1 cellular context compared by ENCODE assay signal in the genomic region with DNA sequence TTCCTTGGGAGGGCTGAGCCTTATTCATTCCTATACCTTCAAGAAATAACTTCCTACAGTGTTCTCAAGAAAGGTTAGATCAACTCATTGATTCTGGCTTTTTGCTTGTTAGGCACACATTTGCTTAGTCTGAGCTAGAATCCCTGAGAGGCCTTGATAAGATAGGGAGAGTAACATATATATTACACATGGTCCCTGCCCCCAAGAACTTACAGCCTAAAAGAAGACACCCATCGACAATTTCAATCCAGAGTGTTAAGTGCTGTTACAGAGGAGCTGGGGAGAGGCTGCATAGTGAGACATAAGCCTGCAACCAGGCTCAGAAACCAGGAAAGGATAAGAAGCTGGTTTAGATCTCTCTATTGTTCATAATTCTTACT.
TF ChIP-seq lines count a peak whose summit lies in the region.

No MANE protein-coding gene starts in this region.

TF ChIP-seq in WTC11, 78 proteins besides CTCF, POLR2A, EP300 and RAD21:
- TF ChIP-seq, protein P1, sequence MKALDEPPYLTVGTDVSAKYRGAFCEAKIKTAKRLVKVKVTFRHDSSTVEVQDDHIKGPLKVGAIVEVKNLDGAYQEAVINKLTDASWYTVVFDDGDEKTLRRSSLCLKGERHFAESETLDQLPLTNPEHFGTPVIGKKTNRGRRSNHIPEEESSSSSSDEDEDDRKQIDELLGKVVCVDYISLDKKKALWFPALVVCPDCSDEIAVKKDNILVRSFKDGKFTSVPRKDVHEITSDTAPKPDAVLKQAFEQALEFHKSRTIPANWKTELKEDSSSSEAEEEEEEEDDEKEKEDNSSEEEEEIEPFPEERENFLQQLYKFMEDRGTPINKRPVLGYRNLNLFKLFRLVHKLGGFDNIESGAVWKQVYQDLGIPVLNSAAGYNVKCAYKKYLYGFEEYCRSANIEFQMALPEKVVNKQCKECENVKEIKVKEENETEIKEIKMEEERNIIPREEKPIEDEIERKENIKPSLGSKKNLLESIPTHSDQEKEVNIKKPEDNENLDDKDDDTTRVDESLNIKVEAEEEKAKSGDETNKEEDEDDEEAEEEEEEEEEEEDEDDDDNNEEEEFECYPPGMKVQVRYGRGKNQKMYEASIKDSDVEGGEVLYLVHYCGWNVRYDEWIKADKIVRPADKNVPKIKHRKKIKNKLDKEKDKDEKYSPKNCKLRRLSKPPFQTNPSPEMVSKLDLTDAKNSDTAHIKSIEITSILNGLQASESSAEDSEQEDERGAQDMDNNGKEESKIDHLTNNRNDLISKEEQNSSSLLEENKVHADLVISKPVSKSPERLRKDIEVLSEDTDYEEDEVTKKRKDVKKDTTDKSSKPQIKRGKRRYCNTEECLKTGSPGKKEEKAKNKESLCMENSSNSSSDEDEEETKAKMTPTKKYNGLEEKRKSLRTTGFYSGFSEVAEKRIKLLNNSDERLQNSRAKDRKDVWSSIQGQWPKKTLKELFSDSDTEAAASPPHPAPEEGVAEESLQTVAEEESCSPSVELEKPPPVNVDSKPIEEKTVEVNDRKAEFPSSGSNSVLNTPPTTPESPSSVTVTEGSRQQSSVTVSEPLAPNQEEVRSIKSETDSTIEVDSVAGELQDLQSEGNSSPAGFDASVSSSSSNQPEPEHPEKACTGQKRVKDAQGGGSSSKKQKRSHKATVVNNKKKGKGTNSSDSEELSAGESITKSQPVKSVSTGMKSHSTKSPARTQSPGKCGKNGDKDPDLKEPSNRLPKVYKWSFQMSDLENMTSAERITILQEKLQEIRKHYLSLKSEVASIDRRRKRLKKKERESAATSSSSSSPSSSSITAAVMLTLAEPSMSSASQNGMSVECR (CRISPR knock-in tag; IDR thresholded peaks at IDR 0.05; ENCODE audit: borderline replicate concordance), result no peak
- TF ChIP-seq, protein P2, sequence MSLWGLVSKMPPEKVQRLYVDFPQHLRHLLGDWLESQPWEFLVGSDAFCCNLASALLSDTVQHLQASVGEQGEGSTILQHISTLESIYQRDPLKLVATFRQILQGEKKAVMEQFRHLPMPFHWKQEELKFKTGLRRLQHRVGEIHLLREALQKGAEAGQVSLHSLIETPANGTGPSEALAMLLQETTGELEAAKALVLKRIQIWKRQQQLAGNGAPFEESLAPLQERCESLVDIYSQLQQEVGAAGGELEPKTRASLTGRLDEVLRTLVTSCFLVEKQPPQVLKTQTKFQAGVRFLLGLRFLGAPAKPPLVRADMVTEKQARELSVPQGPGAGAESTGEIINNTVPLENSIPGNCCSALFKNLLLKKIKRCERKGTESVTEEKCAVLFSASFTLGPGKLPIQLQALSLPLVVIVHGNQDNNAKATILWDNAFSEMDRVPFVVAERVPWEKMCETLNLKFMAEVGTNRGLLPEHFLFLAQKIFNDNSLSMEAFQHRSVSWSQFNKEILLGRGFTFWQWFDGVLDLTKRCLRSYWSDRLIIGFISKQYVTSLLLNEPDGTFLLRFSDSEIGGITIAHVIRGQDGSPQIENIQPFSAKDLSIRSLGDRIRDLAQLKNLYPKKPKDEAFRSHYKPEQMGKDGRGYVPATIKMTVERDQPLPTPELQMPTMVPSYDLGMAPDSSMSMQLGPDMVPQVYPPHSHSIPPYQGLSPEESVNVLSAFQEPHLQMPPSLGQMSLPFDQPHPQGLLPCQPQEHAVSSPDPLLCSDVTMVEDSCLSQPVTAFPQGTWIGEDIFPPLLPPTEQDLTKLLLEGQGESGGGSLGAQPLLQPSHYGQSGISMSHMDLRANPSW (CRISPR knock-in tag; conservative IDR thresholded peaks at IDR 0.05; ENCODE audit: low read depth), result no peak
- TF ChIP-seq, protein P3, sequence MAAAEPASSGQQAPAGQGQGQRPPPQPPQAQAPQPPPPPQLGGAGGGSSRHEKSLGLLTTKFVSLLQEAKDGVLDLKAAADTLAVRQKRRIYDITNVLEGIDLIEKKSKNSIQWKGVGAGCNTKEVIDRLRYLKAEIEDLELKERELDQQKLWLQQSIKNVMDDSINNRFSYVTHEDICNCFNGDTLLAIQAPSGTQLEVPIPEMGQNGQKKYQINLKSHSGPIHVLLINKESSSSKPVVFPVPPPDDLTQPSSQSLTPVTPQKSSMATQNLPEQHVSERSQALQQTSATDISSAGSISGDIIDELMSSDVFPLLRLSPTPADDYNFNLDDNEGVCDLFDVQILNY (CRISPR knock-in tag; IDR thresholded peaks at IDR 0.05), result no peak
- TF ChIP-seq, protein P4, sequence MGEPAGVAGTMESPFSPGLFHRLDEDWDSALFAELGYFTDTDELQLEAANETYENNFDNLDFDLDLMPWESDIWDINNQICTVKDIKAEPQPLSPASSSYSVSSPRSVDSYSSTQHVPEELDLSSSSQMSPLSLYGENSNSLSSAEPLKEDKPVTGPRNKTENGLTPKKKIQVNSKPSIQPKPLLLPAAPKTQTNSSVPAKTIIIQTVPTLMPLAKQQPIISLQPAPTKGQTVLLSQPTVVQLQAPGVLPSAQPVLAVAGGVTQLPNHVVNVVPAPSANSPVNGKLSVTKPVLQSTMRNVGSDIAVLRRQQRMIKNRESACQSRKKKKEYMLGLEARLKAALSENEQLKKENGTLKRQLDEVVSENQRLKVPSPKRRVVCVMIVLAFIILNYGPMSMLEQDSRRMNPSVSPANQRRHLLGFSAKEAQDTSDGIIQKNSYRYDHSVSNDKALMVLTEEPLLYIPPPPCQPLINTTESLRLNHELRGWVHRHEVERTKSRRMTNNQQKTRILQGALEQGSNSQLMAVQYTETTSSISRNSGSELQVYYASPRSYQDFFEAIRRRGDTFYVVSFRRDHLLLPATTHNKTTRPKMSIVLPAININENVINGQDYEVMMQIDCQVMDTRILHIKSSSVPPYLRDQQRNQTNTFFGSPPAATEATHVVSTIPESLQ (CRISPR knock-in tag; IDR thresholded peaks at IDR 0.05), result no peak
- TF ChIP-seq, protein P5, sequence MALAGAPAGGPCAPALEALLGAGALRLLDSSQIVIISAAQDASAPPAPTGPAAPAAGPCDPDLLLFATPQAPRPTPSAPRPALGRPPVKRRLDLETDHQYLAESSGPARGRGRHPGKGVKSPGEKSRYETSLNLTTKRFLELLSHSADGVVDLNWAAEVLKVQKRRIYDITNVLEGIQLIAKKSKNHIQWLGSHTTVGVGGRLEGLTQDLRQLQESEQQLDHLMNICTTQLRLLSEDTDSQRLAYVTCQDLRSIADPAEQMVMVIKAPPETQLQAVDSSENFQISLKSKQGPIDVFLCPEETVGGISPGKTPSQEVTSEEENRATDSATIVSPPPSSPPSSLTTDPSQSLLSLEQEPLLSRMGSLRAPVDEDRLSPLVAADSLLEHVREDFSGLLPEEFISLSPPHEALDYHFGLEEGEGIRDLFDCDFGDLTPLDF (CRISPR knock-in tag; IDR thresholded peaks at IDR 0.05), result no peak
- no peak for TF ChIP-seq ZNF671 (CRISPR knock-in tag; IDR thresholded peaks at IDR 0.05)
